10 cellular contexts compared by ENCODE assay signal in the genomic region with DNA sequence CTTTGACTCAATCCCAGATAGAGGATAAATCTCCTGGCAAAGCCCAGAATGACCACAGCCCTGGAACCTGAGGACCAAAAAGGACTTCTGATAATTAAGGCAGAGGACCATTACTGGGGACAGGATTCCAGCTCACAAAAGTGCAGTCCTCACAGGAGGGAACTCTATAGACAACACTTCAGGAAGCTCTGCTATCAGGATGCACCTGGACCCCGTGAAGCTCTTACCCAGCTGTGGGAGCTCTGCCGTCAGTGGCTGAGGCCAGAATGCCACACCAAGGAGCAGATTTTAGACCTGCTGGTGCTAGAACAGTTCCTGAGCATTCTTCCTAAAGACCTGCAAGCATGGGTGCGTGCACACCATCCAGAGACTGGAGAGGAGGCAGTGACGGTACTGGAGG. TPM values are rescaled to one million over a fixed set of nuclear protein-coding genes. Genes with fewer than 3 reads are reported as not detected.
DNase-seq lines count a peak whose midpoint lies in the region; ATAC-seq and TF ChIP-seq lines count a peak whose summit lies in the region.
"Had no signal": no experiment of that assay in that cellular context is flagged by ENCODE, and none has a peak within 500 bp of the region (broad histone marks: within the 10 kb centered on the region; RNA-seq: fewer than 3 reads in every experiment).

No MANE protein-coding gene starts in this region.

- no peaks in the 10 kb centered on the region for H3K27me3 Mint-ChIP-seq in activated naive CD4-positive, alpha-beta T cell treated with anti-CD3 and anti-CD28 coated beads, Interleukin-2, amount 50 U/mL, for 24 hours
- H3K27me3 Mint-ChIP-seq in glutamatergic neuron (ENCODE audit: unreplicated experiment), result no peaks in the 10 kb centered on the region
- H3K27me3 Mint-ChIP-seq in stimulated activated naive CD8-positive, alpha-beta T cell treated with anti-CD3 and anti-CD28 coated beads, Interleukin-15, amount 100 ng/mL, for 72 hours, result no peaks in the 10 kb centered on the region

- H3K27ac ChIP-seq in testis, result no peak overlapping the region

- H3K4me3 ChIP-seq in testis, result no peak overlapping the region

- no peaks in the 10 kb centered on the region for H3K36me3 ChIP-seq in testis (ENCODE audit: low read depth, missing control alignments)
- H3K36me3 ChIP-seq: breast epithelium had no signal

- H3K27ac Mint-ChIP-seq in activated naive CD4-positive, alpha-beta T cell treated with anti-CD3 and anti-CD28 coated beads, Interleukin-2, amount 50 U/mL, for 24 hours, result peak overlapping the region; percentile 93
- H3K27ac Mint-ChIP-seq in glutamatergic neuron (ENCODE audit: unreplicated experiment), result peak overlapping the region; percentile 98
- H3K27ac Mint-ChIP-seq in stimulated activated naive CD8-positive, alpha-beta T cell treated with anti-CD3 and anti-CD28 coated beads, Interleukin-15, amount 100 ng/mL, for 72 hours, result peak overlapping the region; percentile 81 to 97

- peaks cover 72% of the 10 kb centered on the region for H3K4me1 Mint-ChIP-seq in activated naive CD4-positive, alpha-beta T cell treated with anti-CD3 and anti-CD28 coated beads, Interleukin-2, amount 50 U/mL, for 24 hours
- peaks cover 12% of the 10 kb centered on the region for H3K4me1 Mint-ChIP-seq in glutamatergic neuron (ENCODE audit: low read depth, unreplicated experiment)
- H3K4me1 Mint-ChIP-seq in stimulated activated naive CD8-positive, alpha-beta T cell treated with anti-CD3 and anti-CD28 coated beads, Interleukin-15, amount 100 ng/mL, for 72 hours, result peaks cover 56% of the 10 kb centered on the region

- no peaks in the 10 kb centered on the region for H3K27me3 ChIP-seq in testis
- H3K27me3 ChIP-seq: breast epithelium had no signal

- no peak for TF ChIP-seq CTCF in glutamatergic neuron (IDR thresholded peaks at IDR 0.05; ENCODE audit: partially characterized antibody, unreplicated experiment)
- TF ChIP-seq CTCF in testis (IDR thresholded peaks at IDR 0.05), result no peak

- H3K36me3 Mint-ChIP-seq in activated naive CD4-positive, alpha-beta T cell treated with anti-CD3 and anti-CD28 coated beads, Interleukin-2, amount 50 U/mL, for 24 hours, result peaks cover 19% of the 10 kb centered on the region
- no peaks in the 10 kb centered on the region for H3K36me3 Mint-ChIP-seq in glutamatergic neuron (ENCODE audit: unreplicated experiment)

- peaks cover 8% of the 10 kb centered on the region for H3K4me1 ChIP-seq in testis
- H3K4me1 ChIP-seq: breast epithelium had no signal

- WGBS in testis, 2 donors, result 73 to 85% methylated on average over 2 to 4 of the region's 4 CpGs

- no peaks in the 10 kb centered on the region for H3K9me3 Mint-ChIP-seq in activated naive CD4-positive, alpha-beta T cell treated with anti-CD3 and anti-CD28 coated beads, Interleukin-2, amount 50 U/mL, for 24 hours
- H3K9me3 Mint-ChIP-seq in glutamatergic neuron (ENCODE audit: unreplicated experiment), result peaks cover 2% of the 10 kb centered on the region
- no peaks in the 10 kb centered on the region for H3K9me3 Mint-ChIP-seq in stimulated activated naive CD8-positive, alpha-beta T cell treated with anti-CD3 and anti-CD28 coated beads, Interleukin-15, amount 100 ng/mL, for 72 hours

- intact Hi-C loops in testis (cut with DNase I; ENCODE audit: low total_unique reads), result no loop called here

- no peak for DNase-seq in activated naive CD4-positive, alpha-beta T cell treated with Interleukin-2 at 50 U/mL for 16 hours
- peak; percentile 56 for DNase-seq in RPMI8226
- no peak for DNase-seq in glutamatergic neuron
- DNase-seq in stimulated activated naive CD8-positive, alpha-beta T cell treated with anti-CD3 and anti-CD28 coated beads, Interleukin-15, amount 100 ng/mL, for 72 hours, result no peak
- DNase-seq in testis, result no peak
- DNase-seq in NCI-H1048 (lab: John Stamatoyannopoulos, UW), result no peak
- DNase-seq in H4 (ENCODE audit: low spot score), result no peak
- DNase-seq: NCI-H510A had no signal

- no peak for TF ChIP-seq POLR2A in testis (IDR thresholded peaks at IDR 0.05)

- H3K9me3 ChIP-seq in testis, result no peaks in the 10 kb centered on the region
- H3K9me3 ChIP-seq: breast epithelium had no signal

- no peak for ATAC-seq in stimulated activated naive CD8-positive, alpha-beta T cell treated with anti-CD3 and anti-CD28 coated beads, Interleukin-15, amount 100 ng/mL, for 72 hours

- peak overlapping the region; percentile 95 for H3K4me3 Mint-ChIP-seq in activated naive CD4-positive, alpha-beta T cell treated with anti-CD3 and anti-CD28 coated beads, Interleukin-2, amount 50 U/mL, for 24 hours
- peak overlapping the region; percentile 98 for H3K4me3 Mint-ChIP-seq in glutamatergic neuron (ENCODE audit: unreplicated experiment)
- H3K4me3 Mint-ChIP-seq in stimulated activated naive CD8-positive, alpha-beta T cell treated with anti-CD3 and anti-CD28 coated beads, Interleukin-15, amount 100 ng/mL, for 72 hours, result peak overlapping the region; percentile 94 to 97

RNA-seq across cellular contexts. Expression of a gene that starts 1.0 kb away (rescaled TPM):
- total RNA-seq in glutamatergic neuron (ENCODE audit: unreplicated experiment), result 20.0 TPM
- total RNA-seq in testis, result 1 to 10 TPM; 3.5 to 4.4 TPM
- polyA plus RNA-seq in testis (ENCODE audit: insufficient read depth, low read depth, low replicate concordance), result 3.6 TPM
- total RNA-seq in H4 (2014; rRNA removed; shearing (Covaris generic)), result 3.5 and 9.9 TPM in 2 replicates

RNA-seq across cellular contexts. Expression of a gene that starts 16.3 kb away (rescaled TPM):
- total RNA-seq in glutamatergic neuron (ENCODE audit: unreplicated experiment) (37.4 TPM), testis (10 to 100 TPM; 34.1 to 36.4 TPM)
- 20.9 TPM for polyA plus RNA-seq in testis (ENCODE audit: insufficient read depth, low read depth, low replicate concordance)
- 7.4 and 10.1 TPM in 2 replicates for total RNA-seq in H4 (2014; rRNA removed; shearing (Covaris generic))

RNA-seq across cellular contexts. Expression of a gene that starts 45.0 kb away (rescaled TPM):
- total RNA-seq in glutamatergic neuron (ENCODE audit: unreplicated experiment) (0.47 TPM), testis (10 to 100 TPM in 1 of 2 donors, 1 to 10 TPM in 1; 9.2 to 17.9 TPM)
- 23.2 TPM for polyA plus RNA-seq in testis (ENCODE audit: insufficient read depth, low read depth, low replicate concordance)
- 0.16 and 1.2 TPM in 2 replicates for total RNA-seq in H4 (2014; rRNA removed; shearing (Covaris generic))
